In genomic region chr1:224616761-224617409, GRCh38 we compare ENCODE assay signal across 9 cellular contexts. TPM values are rescaled to one million over a fixed set of nuclear protein-coding genes. Genes with fewer than 3 reads are reported as not detected.
A peak's percentile ranks its signal among the peaks of the same experiment; 100 is the strongest.
DNase-seq lines count a peak whose midpoint lies in the region; ATAC-seq and TF ChIP-seq lines count a peak whose summit lies in the region.
"Had no signal": no experiment of that assay in that cellular context is flagged by ENCODE, and none has a peak within 500 bp of the region (broad histone marks: within the 10 kb centered on the region; RNA-seq: fewer than 3 reads in every experiment).

No MANE protein-coding gene starts in this region.

- H3K9me3 ChIP-seq in T-helper 17 cell (ENCODE audit: control insufficient read depth, low read length, poor library complexity, severe bottlenecking) = no peaks in the 10 kb centered on the region
- H3K9me3 ChIP-seq in esophagus squamous epithelium = no peaks in the 10 kb centered on the region
- no peaks in the 10 kb centered on the region for H3K9me3 ChIP-seq in skeletal muscle tissue (ENCODE audit: control insufficient read depth in 3 of 3, low read length in 3 of 3)

- TF ChIP-seq CTCF in esophagus squamous epithelium (IDR thresholded peaks at IDR 0.05) = no peak

- H3K36me3 Mint-ChIP-seq in T-helper 17 cell (ENCODE audit: low read depth) = peaks cover 2% of the 10 kb centered on the region

- H3K27ac ChIP-seq in esophagus squamous epithelium (no peak overlapping the region), skeletal muscle tissue (ENCODE audit: low read depth, low read length) (no peak overlapping the region)

- TF ChIP-seq POLR2A in esophagus squamous epithelium (IDR thresholded peaks at IDR 0.05) = no peak

- intact Hi-C loops in esophagus squamous epithelium (cut with DNase I) = no loop called here

- H3K9ac ChIP-seq in skeletal muscle tissue (ENCODE audit: low read depth in 1 of 3, low read length in 3 of 3) = peak overlapping the region; percentile 38 to 68 (median 43)

- peaks cover 51% of the 10 kb centered on the region for H3K27me3 Mint-ChIP-seq in T-helper 17 cell

- H3K4me1 ChIP-seq in esophagus squamous epithelium = peaks cover 16 to 29% (median 19%) of the 10 kb centered on the region in 3 donors
- H3K4me1 ChIP-seq in skeletal muscle tissue (ENCODE audit: control insufficient read depth in 3 of 3, insufficient read depth in 3 of 3, low read length in 3 of 3) = peaks cover 12 to 23% (median 17%) of the 10 kb centered on the region in 3 donors

- peak overlapping the region in 3 of 4 donors; percentile 36 to 63 (median 45) for H3K4me3 ChIP-seq in esophagus squamous epithelium
- H3K4me3 ChIP-seq in skeletal muscle tissue (ENCODE audit: low read length in 3 of 3) = peak overlapping the region; percentile 65 to 73 (median 68)

- peak; percentile 24 for ATAC-seq in T-helper 17 cell

- H3K27ac Mint-ChIP-seq in T-helper 17 cell = peak overlapping the region; percentile 72

- WGBS in esophagus squamous epithelium, 2 donors = 7 to 11% methylated on average over 13 to 40 of the region's 52 CpGs

- peaks cover 26% of the 10 kb centered on the region for H3K4me1 Mint-ChIP-seq in T-helper 17 cell

- no peaks in the 10 kb centered on the region for H3K36me3 ChIP-seq in esophagus squamous epithelium
- no peaks in the 10 kb centered on the region for H3K36me3 ChIP-seq in skeletal muscle tissue (ENCODE audit: control insufficient read depth in 3 of 3, insufficient read depth in 3 of 3, low read length in 3 of 3)

- H3K4me3 Mint-ChIP-seq in T-helper 17 cell = peak overlapping the region; percentile 89

- DNase-seq in NCI-H1092 treated with DMSO at 0.1 percent for 48 hours (lab: John Stamatoyannopoulos, UW) = peak; percentile 41
- no peak for DNase-seq in NCI-H1092 (lab: John Stamatoyannopoulos, UW)
- no peak for DNase-seq in T-helper 17 cell
- no peak for DNase-seq in esophagus squamous epithelium (lab: John Stamatoyannopoulos, UW)
- DNase-seq in NCI-H446 (lab: John Stamatoyannopoulos, UW) = no peak
- DNase-seq in RPMI8226 = no peak
- no peak for DNase-seq in HCEC 1CT
- DNase-seq: 8988T had no signal

- H3K27me3 ChIP-seq in esophagus squamous epithelium = peaks cover 17 to 78% (median 20%) of the 10 kb centered on the region in 4 donors
- peaks cover 33 to 46% (median 38%) of the 10 kb centered on the region in 3 donors for H3K27me3 ChIP-seq in skeletal muscle tissue (ENCODE audit: control insufficient read depth in 3 of 3, insufficient read depth in 3 of 3, low read length in 3 of 3)

RNA-seq across cellular contexts. Expression of gene CNIH3, which starts 0.8 kb away (rescaled TPM):
- 1 to 10 TPM; 1.4 to 2.8 TPM for total RNA-seq in T-helper 17 cell
- 1 to 10 TPM in 2 of 4 donors, under 1 TPM in 1, not detected in 1; 0.34 to 3.2 (median 1.2) TPM for total RNA-seq in esophagus squamous epithelium
- total RNA-seq in skeletal muscle tissue = 4.2 TPM
